ENCODE assay signal across 1 cellular context in the genomic region with DNA sequence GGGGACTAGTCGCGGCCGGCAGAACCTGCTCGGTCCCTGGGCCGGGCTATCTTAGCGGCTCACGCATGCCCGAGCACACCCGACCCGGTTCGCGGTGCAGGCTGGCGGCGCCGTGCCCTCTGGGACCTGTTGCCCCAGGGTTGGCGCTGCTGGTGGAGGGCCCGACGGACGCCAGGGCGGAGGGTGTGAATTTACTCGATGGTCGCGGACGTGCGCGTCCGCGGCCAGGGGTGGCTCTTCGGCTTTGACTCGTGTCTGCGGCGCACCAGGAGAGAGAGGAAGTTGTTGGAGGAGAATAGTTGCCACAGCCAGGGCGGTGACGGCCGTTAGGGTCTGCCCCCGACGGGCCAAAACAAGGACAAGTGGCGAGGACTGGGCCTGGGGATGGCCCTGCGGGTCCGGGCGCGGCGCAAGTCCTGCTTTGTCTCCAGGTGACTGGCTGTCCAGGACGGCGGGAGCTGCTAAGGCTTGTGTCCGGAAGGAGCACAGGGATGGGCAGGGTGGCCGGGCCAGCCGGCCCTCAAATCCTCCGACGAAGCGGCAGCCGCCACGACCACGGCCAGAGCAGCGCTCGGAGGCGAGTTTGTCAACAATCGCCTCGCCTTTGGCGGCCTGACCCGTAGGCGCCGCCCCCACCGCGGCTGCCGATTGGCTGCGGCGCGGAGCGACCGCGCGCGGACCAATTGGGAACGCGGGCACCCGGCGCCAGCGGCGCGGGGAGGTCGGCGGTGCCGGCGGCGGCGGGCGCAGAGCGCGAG.
TF ChIP-seq lines count a peak whose summit lies in the region.

No MANE protein-coding gene starts in this region.

TF ChIP-seq in K562, 482 proteins besides CTCF, POLR2A, EP300 and RAD21 (continued from another document and continues in another):
- TF ChIP-seq PHF8 (IDR thresholded peaks at IDR 0.05; ENCODE audit: borderline replicate concordance, low read length) (peak; percentile 52; the same call in 1 of the 2 replicates), ZNF780A (CRISPR knock-in tag; IDR thresholded peaks at IDR 0.05) (no peak), TRIM24 (IDR thresholded peaks at IDR 0.05) (0 out of 4 replicates have a peak, but pooled peaks of 1 of the 2 experiments have one; percentile 46), ZNF584 (CRISPR knock-in tag; IDR thresholded peaks at IDR 0.05; ENCODE audit: low read depth) (no peak), SPI1 (IDR thresholded peaks at IDR 0.05; ENCODE audit: borderline replicate concordance, low read depth, low read length) (peak; percentile 60; the same call in 1 of the 2 replicates), ZBTB1 (CRISPR knock-in tag; IDR thresholded peaks at IDR 0.05; ENCODE audit: borderline replicate concordance, low read depth) (no peak), FUS (optimal IDR thresholded peaks at IDR 0.05; ENCODE audit: low read depth, low read length) (no peak), ZNF239 (CRISPR knock-in tag; IDR thresholded peaks at IDR 0.05) (no peak), ESRRB (CRISPR knock-in tag; IDR thresholded peaks at IDR 0.05; ENCODE audit: borderline replicate concordance) (no peak), MTA1 (IDR thresholded peaks at IDR 0.05; ENCODE audit: borderline replicate concordance) (no peak), FOXK1 (CRISPR knock-in tag; IDR thresholded peaks at IDR 0.05; ENCODE audit: borderline replicate concordance) (no peak), SP2 (IDR thresholded peaks at IDR 0.05; ENCODE audit: extremely low read depth, low read depth, low read length, poor library complexity, severe bottlenecking) (peak; percentile 41), RBM15 (IDR thresholded peaks at IDR 0.05; ENCODE audit: insufficient read depth, low read length) (no peak), NFYB (IDR thresholded peaks at IDR 0.05; ENCODE audit: extremely low read depth, insufficient read length) (peak; percentile 88), YBX1 (IDR thresholded peaks at IDR 0.05) (no peak), MAFG (tag; conservative IDR thresholded peaks at IDR 0.05) (no peak), HSF4 (CRISPR knock-in tag; IDR thresholded peaks at IDR 0.05; ENCODE audit: borderline replicate concordance) (no peak), GATA2 (CRISPR knock-in tag; IDR thresholded peaks at IDR 0.05) (no peak), PHB (CRISPR knock-in tag; IDR thresholded peaks at IDR 0.05) (no peak), ZNF445 (CRISPR knock-in tag; IDR thresholded peaks at IDR 0.05; ENCODE audit: low read depth) (no peak), ZNF76 (CRISPR knock-in tag; IDR thresholded peaks at IDR 0.05; ENCODE audit: borderline replicate concordance) (no peak), MYC (IDR thresholded peaks at IDR 0.05; ENCODE audit: low read depth, low read length) (no peak; the same call in 1 of the 2 replicates), MYC (CRISPR knock-in tag; IDR thresholded peaks at IDR 0.05; ENCODE audit: borderline replicate concordance, low read depth) (peak; percentile 22; the same call in 1 of the 2 replicates), ZKSCAN8 (CRISPR knock-in tag; IDR thresholded peaks at IDR 0.05) (no peak), RBM34 (IDR thresholded peaks at IDR 0.05; ENCODE audit: borderline replicate concordance, insufficient read depth, low read length) (no peak), BRCA1 (IDR thresholded peaks at IDR 0.05) (no peak), BRCA1 (CRISPR knock-in tag; IDR thresholded peaks at IDR 0.05) (no peak), GABPB2 (CRISPR knock-in tag; conservative IDR thresholded peaks at IDR 0.05) (no peak), TCF7L2 (IDR thresholded peaks at IDR 0.05; ENCODE audit: low read depth, low read length) (no peak), KLF6 (CRISPR knock-in tag; IDR thresholded peaks at IDR 0.05; ENCODE audit: borderline replicate concordance) (no peak), ELF4 (CRISPR knock-in tag; IDR thresholded peaks at IDR 0.05) (no peak), MAZ (CRISPR knock-in tag; conservative IDR thresholded peaks at IDR 0.05 in 1 of 2, IDR thresholded peaks at IDR 0.05 in 1 of 2) (no peak), ZNF24 (IDR thresholded peaks at IDR 0.05) (no peak), TAF9B (IDR thresholded peaks at IDR 0.05; ENCODE audit: partially characterized antibody) (no peak), SRSF1 (IDR thresholded peaks at IDR 0.05; ENCODE audit: low read depth, low read length) (no peak), POLR2B (IDR thresholded peaks at IDR 0.05; ENCODE audit: low read depth, partially characterized antibody) (peak; percentile 34), ZNF212 (CRISPR knock-in tag; IDR thresholded peaks at IDR 0.05) (no peak), POLR2H (tag; IDR thresholded peaks at IDR 0.05; ENCODE audit: low read depth) (no peak), ZNF23 (CRISPR knock-in tag; IDR thresholded peaks at IDR 0.05) (no peak), HLTF (IDR thresholded peaks at IDR 0.05) (no peak), POLR2G (IDR thresholded peaks at IDR 0.05; ENCODE audit: low read depth, low read length) (peak; percentile 90), ILF3 (IDR thresholded peaks at IDR 0.05; ENCODE audit: borderline replicate concordance) (no peak), EHMT2 (IDR thresholded peaks at IDR 0.05) (no peak), NRF1 (conservative IDR thresholded peaks at IDR 0.05 in 1 of 2, IDR thresholded peaks at IDR 0.05 in 1 of 2) (peak; percentile 62 to 63)
- TF ChIP-seq, protein P1, sequence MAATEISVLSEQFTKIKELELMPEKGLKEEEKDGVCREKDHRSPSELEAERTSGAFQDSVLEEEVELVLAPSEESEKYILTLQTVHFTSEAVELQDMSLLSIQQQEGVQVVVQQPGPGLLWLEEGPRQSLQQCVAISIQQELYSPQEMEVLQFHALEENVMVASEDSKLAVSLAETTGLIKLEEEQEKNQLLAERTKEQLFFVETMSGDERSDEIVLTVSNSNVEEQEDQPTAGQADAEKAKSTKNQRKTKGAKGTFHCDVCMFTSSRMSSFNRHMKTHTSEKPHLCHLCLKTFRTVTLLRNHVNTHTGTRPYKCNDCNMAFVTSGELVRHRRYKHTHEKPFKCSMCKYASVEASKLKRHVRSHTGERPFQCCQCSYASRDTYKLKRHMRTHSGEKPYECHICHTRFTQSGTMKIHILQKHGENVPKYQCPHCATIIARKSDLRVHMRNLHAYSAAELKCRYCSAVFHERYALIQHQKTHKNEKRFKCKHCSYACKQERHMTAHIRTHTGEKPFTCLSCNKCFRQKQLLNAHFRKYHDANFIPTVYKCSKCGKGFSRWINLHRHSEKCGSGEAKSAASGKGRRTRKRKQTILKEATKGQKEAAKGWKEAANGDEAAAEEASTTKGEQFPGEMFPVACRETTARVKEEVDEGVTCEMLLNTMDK (IDR thresholded peaks at IDR 0.05; ENCODE audit: borderline replicate concordance, insufficient read depth, low read depth, low read length, poor library complexity, severe bottlenecking) = no peak
- TF ChIP-seq, protein P2, sequence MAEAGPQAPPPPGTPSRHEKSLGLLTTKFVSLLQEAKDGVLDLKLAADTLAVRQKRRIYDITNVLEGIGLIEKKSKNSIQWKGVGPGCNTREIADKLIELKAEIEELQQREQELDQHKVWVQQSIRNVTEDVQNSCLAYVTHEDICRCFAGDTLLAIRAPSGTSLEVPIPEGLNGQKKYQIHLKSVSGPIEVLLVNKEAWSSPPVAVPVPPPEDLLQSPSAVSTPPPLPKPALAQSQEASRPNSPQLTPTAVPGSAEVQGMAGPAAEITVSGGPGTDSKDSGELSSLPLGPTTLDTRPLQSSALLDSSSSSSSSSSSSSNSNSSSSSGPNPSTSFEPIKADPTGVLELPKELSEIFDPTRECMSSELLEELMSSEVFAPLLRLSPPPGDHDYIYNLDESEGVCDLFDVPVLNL (CRISPR knock-in tag; IDR thresholded peaks at IDR 0.05; ENCODE audit: low read depth) = no peak
- TF ChIP-seq, protein P3, sequence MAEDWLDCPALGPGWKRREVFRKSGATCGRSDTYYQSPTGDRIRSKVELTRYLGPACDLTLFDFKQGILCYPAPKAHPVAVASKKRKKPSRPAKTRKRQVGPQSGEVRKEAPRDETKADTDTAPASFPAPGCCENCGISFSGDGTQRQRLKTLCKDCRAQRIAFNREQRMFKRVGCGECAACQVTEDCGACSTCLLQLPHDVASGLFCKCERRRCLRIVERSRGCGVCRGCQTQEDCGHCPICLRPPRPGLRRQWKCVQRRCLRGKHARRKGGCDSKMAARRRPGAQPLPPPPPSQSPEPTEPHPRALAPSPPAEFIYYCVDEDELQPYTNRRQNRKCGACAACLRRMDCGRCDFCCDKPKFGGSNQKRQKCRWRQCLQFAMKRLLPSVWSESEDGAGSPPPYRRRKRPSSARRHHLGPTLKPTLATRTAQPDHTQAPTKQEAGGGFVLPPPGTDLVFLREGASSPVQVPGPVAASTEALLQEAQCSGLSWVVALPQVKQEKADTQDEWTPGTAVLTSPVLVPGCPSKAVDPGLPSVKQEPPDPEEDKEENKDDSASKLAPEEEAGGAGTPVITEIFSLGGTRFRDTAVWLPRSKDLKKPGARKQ (CRISPR knock-in tag; IDR thresholded peaks at IDR 0.05) = no peak
- TF ChIP-seq, protein P4, sequence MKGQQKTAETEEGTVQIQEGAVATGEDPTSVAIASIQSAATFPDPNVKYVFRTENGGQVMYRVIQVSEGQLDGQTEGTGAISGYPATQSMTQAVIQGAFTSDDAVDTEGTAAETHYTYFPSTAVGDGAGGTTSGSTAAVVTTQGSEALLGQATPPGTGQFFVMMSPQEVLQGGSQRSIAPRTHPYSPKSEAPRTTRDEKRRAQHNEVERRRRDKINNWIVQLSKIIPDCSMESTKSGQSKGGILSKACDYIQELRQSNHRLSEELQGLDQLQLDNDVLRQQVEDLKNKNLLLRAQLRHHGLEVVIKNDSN (CRISPR knock-in tag; IDR thresholded peaks at IDR 0.05) = no peak
- TF ChIP-seq, protein P5, sequence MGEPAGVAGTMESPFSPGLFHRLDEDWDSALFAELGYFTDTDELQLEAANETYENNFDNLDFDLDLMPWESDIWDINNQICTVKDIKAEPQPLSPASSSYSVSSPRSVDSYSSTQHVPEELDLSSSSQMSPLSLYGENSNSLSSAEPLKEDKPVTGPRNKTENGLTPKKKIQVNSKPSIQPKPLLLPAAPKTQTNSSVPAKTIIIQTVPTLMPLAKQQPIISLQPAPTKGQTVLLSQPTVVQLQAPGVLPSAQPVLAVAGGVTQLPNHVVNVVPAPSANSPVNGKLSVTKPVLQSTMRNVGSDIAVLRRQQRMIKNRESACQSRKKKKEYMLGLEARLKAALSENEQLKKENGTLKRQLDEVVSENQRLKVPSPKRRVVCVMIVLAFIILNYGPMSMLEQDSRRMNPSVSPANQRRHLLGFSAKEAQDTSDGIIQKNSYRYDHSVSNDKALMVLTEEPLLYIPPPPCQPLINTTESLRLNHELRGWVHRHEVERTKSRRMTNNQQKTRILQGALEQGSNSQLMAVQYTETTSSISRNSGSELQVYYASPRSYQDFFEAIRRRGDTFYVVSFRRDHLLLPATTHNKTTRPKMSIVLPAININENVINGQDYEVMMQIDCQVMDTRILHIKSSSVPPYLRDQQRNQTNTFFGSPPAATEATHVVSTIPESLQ (CRISPR knock-in tag; IDR thresholded peaks at IDR 0.05) = no peak
- TF ChIP-seq, protein P6, sequence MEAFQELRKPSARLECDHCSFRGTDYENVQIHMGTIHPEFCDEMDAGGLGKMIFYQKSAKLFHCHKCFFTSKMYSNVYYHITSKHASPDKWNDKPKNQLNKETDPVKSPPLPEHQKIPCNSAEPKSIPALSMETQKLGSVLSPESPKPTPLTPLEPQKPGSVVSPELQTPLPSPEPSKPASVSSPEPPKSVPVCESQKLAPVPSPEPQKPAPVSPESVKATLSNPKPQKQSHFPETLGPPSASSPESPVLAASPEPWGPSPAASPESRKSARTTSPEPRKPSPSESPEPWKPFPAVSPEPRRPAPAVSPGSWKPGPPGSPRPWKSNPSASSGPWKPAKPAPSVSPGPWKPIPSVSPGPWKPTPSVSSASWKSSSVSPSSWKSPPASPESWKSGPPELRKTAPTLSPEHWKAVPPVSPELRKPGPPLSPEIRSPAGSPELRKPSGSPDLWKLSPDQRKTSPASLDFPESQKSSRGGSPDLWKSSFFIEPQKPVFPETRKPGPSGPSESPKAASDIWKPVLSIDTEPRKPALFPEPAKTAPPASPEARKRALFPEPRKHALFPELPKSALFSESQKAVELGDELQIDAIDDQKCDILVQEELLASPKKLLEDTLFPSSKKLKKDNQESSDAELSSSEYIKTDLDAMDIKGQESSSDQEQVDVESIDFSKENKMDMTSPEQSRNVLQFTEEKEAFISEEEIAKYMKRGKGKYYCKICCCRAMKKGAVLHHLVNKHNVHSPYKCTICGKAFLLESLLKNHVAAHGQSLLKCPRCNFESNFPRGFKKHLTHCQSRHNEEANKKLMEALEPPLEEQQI (IDR thresholded peaks at IDR 0.05) = no peak
- TF ChIP-seq, protein P7, sequence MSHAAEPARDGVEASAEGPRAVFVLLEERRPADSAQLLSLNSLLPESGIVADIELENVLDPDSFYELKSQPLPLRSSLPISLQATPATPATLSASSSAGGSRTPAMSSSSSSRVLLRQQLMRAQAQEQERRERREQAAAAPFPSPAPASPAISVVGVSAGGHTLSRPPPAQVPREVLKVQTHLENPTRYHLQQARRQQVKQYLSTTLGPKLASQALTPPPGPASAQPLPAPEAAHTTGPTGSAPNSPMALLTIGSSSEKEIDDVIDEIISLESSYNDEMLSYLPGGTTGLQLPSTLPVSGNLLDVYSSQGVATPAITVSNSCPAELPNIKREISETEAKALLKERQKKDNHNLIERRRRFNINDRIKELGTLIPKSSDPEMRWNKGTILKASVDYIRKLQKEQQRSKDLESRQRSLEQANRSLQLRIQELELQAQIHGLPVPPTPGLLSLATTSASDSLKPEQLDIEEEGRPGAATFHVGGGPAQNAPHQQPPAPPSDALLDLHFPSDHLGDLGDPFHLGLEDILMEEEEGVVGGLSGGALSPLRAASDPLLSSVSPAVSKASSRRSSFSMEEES (CRISPR knock-in tag; IDR thresholded peaks at IDR 0.05) = no peak
- TF ChIP-seq, protein P8, sequence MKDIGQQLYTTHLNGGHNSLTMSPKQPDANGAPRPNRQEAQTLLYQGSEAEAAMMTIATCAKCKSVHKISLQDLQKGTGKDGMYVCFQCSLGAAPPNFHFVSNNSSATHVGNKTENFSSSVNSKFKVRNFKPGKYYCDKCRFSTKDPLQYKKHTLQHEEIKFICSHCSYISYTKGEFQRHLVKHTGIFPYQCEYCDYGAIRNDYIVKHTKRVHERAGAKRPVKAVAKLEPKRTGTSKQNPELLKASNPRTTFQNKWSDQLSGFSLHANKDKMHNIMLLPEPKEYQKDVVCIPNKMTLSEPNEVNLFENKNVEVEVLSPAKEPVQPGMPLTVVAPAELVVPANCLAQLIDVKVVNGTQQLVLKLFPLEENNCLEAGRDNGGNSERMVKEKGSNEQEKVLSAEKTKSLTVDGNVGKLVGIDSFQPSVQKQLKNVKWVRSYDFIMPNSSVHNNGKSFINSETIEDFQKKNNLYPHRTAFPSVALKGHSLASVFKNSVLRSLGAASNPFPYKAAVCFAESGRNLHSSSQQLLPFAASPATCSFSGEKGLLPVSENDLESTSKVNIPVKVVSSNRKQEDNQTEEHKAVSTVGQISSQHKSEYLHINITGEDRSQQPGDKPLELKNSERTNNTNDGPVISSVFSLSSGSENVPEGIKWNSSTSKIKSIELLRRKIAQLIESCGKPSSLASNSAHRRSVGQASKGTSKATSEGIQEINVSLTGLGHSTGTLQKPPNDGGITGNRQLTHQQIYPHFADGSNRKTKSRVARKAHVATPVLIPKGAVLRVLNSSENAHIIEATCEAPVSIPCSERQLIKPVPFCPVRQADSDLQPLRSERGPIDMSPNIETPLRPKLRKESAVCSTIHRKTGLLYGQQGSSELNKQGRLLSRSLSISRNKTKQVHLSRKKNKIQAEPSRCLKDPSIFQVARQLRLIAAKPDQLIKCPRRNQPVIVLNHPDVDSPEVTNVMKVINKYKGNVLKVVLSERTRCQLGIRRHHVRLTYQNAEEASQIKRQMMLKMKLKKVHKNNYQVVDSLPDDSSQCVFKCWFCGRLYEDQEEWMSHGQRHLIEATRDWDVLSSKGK (CRISPR knock-in tag; IDR thresholded peaks at IDR 0.05) = no peak
